Comparison of ENCODE assay signal across 25 cellular contexts in the genomic region with DNA sequence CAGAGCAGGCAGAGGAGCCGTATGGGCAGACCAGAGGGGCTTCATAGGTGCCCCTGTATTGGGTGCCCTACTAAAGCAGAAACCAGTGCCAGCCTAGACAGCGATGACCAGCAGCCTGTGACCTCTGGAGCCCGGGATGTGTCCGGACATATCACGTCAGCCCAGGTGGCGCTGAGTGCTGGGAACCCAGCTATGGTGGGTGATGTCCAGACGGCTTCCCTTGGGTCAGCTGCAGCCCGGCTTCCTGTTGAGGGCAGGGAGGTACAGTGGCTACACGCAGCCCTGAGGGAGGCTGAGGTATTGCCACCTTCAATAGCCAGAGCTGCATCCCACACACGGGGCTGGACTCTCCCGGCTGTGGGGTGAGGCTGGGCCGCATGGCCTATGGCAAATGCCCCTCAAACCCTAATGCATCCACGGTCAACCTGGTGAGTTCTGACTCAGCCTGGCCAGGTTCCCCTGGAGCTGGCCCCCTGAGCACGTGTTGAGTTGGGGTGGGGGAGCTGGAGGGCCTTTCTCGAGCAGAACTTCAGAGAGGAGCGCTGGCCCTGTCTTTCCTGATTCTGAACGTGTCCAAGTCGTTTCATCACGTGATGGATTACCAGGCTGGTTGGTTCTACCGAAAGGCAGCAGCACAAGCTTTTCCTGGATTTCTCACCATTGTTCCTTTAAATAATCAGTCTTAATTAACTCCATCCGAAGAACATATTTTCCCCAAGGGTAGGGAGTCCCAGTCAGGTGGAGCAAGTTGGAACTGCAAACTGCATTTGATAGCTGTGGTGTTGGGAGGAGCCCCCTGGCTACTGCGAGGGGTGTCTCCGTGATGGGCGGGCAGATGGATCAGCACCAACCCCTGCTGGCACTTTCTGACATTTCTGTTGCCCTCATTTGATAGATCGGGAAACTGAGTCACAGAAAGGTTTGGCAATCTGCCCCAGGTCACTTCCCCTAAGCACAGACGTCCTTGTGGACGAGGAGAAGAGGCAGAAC. TPM values are rescaled to one million over a fixed set of nuclear protein-coding genes. Genes with fewer than 3 reads are reported as not detected.
"Had no signal": no experiment of that assay in that cellular context is flagged by ENCODE, and none has a peak within 500 bp of the region (broad histone marks: within the 10 kb centered on the region; RNA-seq: fewer than 3 reads in every experiment).

No MANE protein-coding gene starts in this region.

- H3K27me3 ChIP-seq: body of pancreas, vagina had no signal

- H3K9me3 Mint-ChIP-seq: activated CD4-positive, alpha-beta memory T cell treated with anti-CD3 and anti-CD28 coated beads for 36 hours; activated naive CD8-positive, alpha-beta T cell treated with anti-CD3 and anti-CD28 coated beads for 36 hours; memory B cell had no signal

- H3K36me3 Mint-ChIP-seq: activated CD4-positive, alpha-beta memory T cell treated with anti-CD3 and anti-CD28 coated beads for 36 hours; activated naive CD8-positive, alpha-beta T cell treated with anti-CD3 and anti-CD28 coated beads for 36 hours had no signal

- ATAC-seq: body of pancreas; gastrocnemius medialis; heart left ventricle; left lung; naive thymus-derived CD4-positive, alpha-beta T cell had no signal

- DNase-seq: activated CD4-positive, alpha-beta memory T cell treated with anti-CD3 and anti-CD28 coated beads for 36 hours; activated naive CD4-positive, alpha-beta T cell; activated naive CD8-positive, alpha-beta T cell treated with anti-CD3 and anti-CD28 coated beads for 36 hours; activated T-cell treated with anti-CD3 and anti-CD28 coated beads for 4 hours; body of pancreas; central memory CD4-positive, alpha-beta T cell; colonic mucosa; gastrocnemius medialis; naive thymus-derived CD4-positive, alpha-beta T cell; nucleus accumbens; stimulated activated CD4-positive, alpha-beta T cell treated with anti-CD3 and anti-CD28 coated beads, Interleukin-2, amount 100 ng/mL, for 24 hours; stimulated activated naive CD4-positive, alpha-beta T cell treated with Interleukin-2 at 50 U/mL for 16 hours; SW 1271; T-helper 2 cell; tibial artery had no signal

- H3K4me3 Mint-ChIP-seq: activated CD4-positive, alpha-beta memory T cell treated with anti-CD3 and anti-CD28 coated beads for 36 hours; activated naive CD8-positive, alpha-beta T cell treated with anti-CD3 and anti-CD28 coated beads for 36 hours; memory B cell; naive thymus-derived CD4-positive, alpha-beta T cell had no signal

- H3K27ac Mint-ChIP-seq: activated CD4-positive, alpha-beta memory T cell treated with anti-CD3 and anti-CD28 coated beads for 36 hours; activated naive CD8-positive, alpha-beta T cell treated with anti-CD3 and anti-CD28 coated beads for 36 hours; memory B cell; naive thymus-derived CD4-positive, alpha-beta T cell had no signal

- H3K36me3 ChIP-seq: colonic mucosa, gastrocnemius medialis, heart left ventricle, left lung, tibial artery, vagina had no signal

- H3K27ac ChIP-seq: body of pancreas, colonic mucosa, gastrocnemius medialis, heart left ventricle, left lung, tibial artery, vagina, VCaP had no signal

- H3K4me3 ChIP-seq: body of pancreas, colonic mucosa, gastrocnemius medialis, heart left ventricle, left lung, tibial artery, vagina had no signal

- H3K4me1 Mint-ChIP-seq: activated naive CD8-positive, alpha-beta T cell treated with anti-CD3 and anti-CD28 coated beads for 36 hours had no signal

RNA-seq across cellular contexts. Expression of a gene that starts 7.1 kb away (rescaled TPM):
- total RNA-seq: activated CD4-positive, alpha-beta memory T cell treated with anti-CD3 and anti-CD28 coated beads for 36 hours; gastrocnemius medialis; kidney epithelial cell; left lung; naive thymus-derived CD4-positive, alpha-beta T cell; posterior vena cava; skeletal muscle tissue; subcutaneous adipose tissue; vagina had no signal

RNA-seq across cellular contexts. Expression of a gene that starts 49.8 kb away (rescaled TPM):
- total RNA-seq: activated CD4-positive, alpha-beta memory T cell treated with anti-CD3 and anti-CD28 coated beads for 36 hours; activated naive CD8-positive, alpha-beta T cell treated with anti-CD3 and anti-CD28 coated beads for 36 hours; body of pancreas; colonic mucosa; gastrocnemius medialis; heart left ventricle; kidney epithelial cell; left lung; mucosa of gallbladder; naive thymus-derived CD4-positive, alpha-beta T cell; posterior vena cava; skeletal muscle tissue; subcutaneous adipose tissue; vagina had no signal
